ENCODE assay signal across 11 cellular contexts in genomic region chrX:111244238-111244750, GRCh38. TPM values are rescaled to one million over a fixed set of nuclear protein-coding genes. Genes with fewer than 3 reads are reported as not detected.
DNase-seq lines count a peak whose midpoint lies in the region; ATAC-seq, FAIRE-seq and TF ChIP-seq lines count a peak whose summit lies in the region.
"Had no signal": no experiment of that assay in that cellular context is flagged by ENCODE, and none has a peak within 500 bp of the region (broad histone marks: within the 10 kb centered on the region; RNA-seq: fewer than 3 reads in every experiment).

No MANE protein-coding gene starts in this region.

- no peak overlapping the region for H3K27ac ChIP-seq in tibial nerve

- WGBS in tibial nerve, 2 donors = 30 to 63% methylated on average over 2 of the region's 2 CpGs

- H3K36me3 ChIP-seq in tibial nerve = no peaks in the 10 kb centered on the region

- TF ChIP-seq POLR2A in tibial nerve (IDR thresholded peaks at IDR 0.05) (no peak), H54 (IDR thresholded peaks at IDR 0.05; ENCODE audit: low read depth, low read length) (no peak)

- DNase-seq in NOMO-1 treated with DMSO at 0.1 percent for 48 hours (lab: John Stamatoyannopoulos, UW; ENCODE audit: unreplicated experiment) (peak; percentile 2), NOMO-1 treated with dmso at 0.1 percent for 144 hours (lab: John Stamatoyannopoulos, UW; ENCODE audit: unreplicated experiment) (no peak), NCI-H748 treated with DMSO at 0.1 percent for 48 hours (lab: John Stamatoyannopoulos, UW) (peak; percentile 36), fibroblast of mammary gland (ENCODE audit: low read depth) (peak; percentile 26), tibial nerve (ENCODE audit: low spot score in 2 of 2) (no peak), H54 (ENCODE audit: insufficient read length, low spot score) (no peak), putamen (ENCODE audit: low spot score) (no peak)

- H3K27me3 ChIP-seq in tibial nerve = peaks cover 0 to 11% of the 10 kb centered on the region in 2 donors

- peak; percentile 54 for TF ChIP-seq CTCF in fibroblast of mammary gland (conservative IDR thresholded peaks at IDR 0.05; ENCODE audit: control insufficient read depth, insufficient read depth, low read depth, low read length)
- peak in 4 of 5 experiments; percentile 19 to 47 (median 26) for TF ChIP-seq CTCF in tibial nerve (IDR thresholded peaks at IDR 0.05)

- no peaks in the 10 kb centered on the region for H3K4me1 ChIP-seq in tibial nerve

- H3K4me3 ChIP-seq in fibroblast of mammary gland (ENCODE audit: control insufficient read depth, low read depth, low read length) = no peak overlapping the region
- no peak overlapping the region for H3K4me3 ChIP-seq in tibial nerve
- H3K4me3 ChIP-seq: lung had no signal

- TF ChIP-seq EP300 in tibial nerve (IDR thresholded peaks at IDR 0.05) = no peak

- no peak for ATAC-seq in GM19452 (IDR thresholded peaks at IDR 0.05; ENCODE audit: unreplicated experiment)

- H3K9me3 ChIP-seq in tibial nerve = no peaks in the 10 kb centered on the region

- no peak for FAIRE-seq in H54 (lab: Jason Lieb, UNC)
- FAIRE-seq: G401.6 had no signal

RNA-seq across cellular contexts. Expression of gene CAPN6, which starts 26.0 kb away (rescaled TPM):
- 1 to 10 TPM in 2 of 4 donors, under 1 TPM in 2; 0.60 to 2.2 (median 1.1) TPM for total RNA-seq in tibial nerve
- total RNA-seq: T-helper 1 cell treated with Interleukin-12 subunit alpha and Interleukin-12 subunit beta and Interleukin-4 antibody, amounts not matched to agents 30 ng/mL and 1 ng/mL, for 36 hours had no signal

Comparison
In these comparisons a context has a peak if more than half of its experiments do, and no peak if none do; other contexts are left out.
1. DNase-seq: peak in NOMO-1 treated with DMSO at 0.1 percent for 48 hours (single experiment), NCI-H748 treated with DMSO at 0.1 percent for 48 hours (single experiment) and fibroblast of mammary gland (single experiment); none in NOMO-1 treated with dmso at 0.1 percent for 144 hours (single experiment), tibial nerve (0 of 2), H54 (single experiment) and putamen (single experiment).